1 cellular context compared by ENCODE assay signal in the genomic region with DNA sequence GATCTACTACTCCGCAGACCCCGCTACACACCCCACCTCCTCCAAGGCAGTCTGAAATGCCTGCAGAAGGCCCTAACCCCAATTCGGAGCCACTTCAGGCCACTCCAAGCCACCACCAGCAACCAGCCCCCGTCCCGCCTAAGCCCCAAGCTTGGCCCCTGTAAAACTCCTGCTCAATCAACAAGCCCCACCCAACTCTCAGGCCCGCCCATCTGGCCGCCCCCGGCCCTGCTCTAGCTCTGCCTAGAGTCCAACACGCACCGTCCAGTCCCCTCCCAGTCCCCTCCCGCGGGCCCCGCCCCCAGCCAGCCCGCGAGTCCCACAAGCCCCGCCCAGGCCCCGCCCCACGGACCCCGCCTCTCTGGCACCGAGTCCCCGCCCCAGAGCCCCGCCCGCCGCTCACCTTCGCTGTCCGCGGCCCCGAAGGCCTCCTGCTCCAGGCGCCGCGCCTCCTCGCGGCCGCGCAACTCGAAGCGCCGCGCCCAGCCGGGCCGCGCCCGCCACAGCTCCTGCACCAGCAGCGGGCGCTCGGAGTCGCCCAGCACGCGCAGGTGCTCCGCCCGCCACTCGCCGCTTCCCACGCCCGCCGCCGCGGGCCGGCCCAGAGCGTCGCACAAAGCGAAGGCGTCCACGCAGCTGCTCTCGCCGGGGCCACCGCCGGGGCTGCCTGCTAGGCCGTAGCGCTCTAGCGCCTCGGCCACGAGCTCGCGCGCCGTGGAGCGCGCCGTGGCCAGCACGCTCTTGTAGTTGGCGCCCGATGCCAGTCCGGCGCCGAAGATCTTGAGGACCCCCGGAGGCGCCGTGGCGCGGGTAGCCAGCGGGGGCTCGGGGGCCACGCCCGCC.
A peak's percentile ranks its signal among the peaks of the same experiment; 100 is the strongest.
TF ChIP-seq lines count a peak whose summit lies in the region.

No MANE protein-coding gene starts in this region.

TF ChIP-seq in HepG2, 621 proteins besides CTCF, POLR2A, EP300 and RAD21 (continued from another document and continues in another):
- TF ChIP-seq, protein P1, sequence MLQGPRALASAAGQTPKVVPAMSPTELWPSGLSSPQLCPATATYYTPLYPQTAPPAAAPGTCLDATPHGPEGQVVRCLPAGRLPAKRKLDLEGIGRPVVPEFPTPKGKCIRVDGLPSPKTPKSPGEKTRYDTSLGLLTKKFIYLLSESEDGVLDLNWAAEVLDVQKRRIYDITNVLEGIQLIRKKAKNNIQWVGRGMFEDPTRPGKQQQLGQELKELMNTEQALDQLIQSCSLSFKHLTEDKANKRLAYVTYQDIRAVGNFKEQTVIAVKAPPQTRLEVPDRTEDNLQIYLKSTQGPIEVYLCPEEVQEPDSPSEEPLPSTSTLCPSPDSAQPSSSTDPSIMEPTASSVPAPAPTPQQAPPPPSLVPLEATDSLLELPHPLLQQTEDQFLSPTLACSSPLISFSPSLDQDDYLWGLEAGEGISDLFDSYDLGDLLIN (CRISPR knock-in tag; IDR thresholded peaks at IDR 0.05; ENCODE audit: borderline replicate concordance) = no peak
- TF ChIP-seq, protein P2, sequence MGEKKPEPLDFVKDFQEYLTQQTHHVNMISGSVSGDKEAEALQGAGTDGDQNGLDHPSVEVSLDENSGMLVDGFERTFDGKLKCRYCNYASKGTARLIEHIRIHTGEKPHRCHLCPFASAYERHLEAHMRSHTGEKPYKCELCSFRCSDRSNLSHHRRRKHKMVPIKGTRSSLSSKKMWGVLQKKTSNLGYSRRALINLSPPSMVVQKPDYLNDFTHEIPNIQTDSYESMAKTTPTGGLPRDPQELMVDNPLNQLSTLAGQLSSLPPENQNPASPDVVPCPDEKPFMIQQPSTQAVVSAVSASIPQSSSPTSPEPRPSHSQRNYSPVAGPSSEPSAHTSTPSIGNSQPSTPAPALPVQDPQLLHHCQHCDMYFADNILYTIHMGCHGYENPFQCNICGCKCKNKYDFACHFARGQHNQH (CRISPR knock-in tag; IDR thresholded peaks at IDR 0.05) = 0 out of 2 replicates have a peak, but pooled peaks have one; percentile 32
- TF ChIP-seq SRY (CRISPR knock-in tag; IDR thresholded peaks at IDR 0.05) = peak; percentile 83; the same call in 1 of the 2 replicates
- TF ChIP-seq TCF7L2 (IDR thresholded peaks at IDR 0.05; ENCODE audit: low read depth, low read length) = no peak
- TF ChIP-seq MAFF (IDR thresholded peaks at IDR 0.05; ENCODE audit: low read depth, low read length) = no peak
- TF ChIP-seq, protein P3, sequence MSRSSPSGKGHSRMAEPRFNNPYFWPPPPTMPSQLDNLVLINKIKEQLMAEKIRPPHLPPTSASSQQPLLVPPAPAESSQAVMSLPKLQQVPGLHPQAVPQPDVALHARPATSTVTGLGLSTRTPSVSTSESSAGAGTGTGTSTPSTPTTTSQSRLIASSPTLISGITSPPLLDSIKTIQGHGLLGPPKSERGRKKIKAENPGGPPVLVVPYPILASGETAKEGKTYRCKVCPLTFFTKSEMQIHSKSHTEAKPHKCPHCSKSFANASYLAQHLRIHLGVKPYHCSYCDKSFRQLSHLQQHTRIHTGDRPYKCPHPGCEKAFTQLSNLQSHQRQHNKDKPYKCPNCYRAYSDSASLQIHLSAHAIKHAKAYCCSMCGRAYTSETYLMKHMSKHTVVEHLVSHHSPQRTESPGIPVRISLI (CRISPR knock-in tag; IDR thresholded peaks at IDR 0.05; ENCODE audit: borderline replicate concordance) = no peak
- no peak for TF ChIP-seq ZNF792 (CRISPR knock-in tag; IDR thresholded peaks at IDR 0.05)
- no peak for TF ChIP-seq CREM (IDR thresholded peaks at IDR 0.05)
- TF ChIP-seq CREM (CRISPR knock-in tag; IDR thresholded peaks at IDR 0.05) = no peak
- TF ChIP-seq ZZZ3 (CRISPR knock-in tag; IDR thresholded peaks at IDR 0.05; ENCODE audit: borderline replicate concordance) = no peak
- TF ChIP-seq NFATC3 (CRISPR knock-in tag; IDR thresholded peaks at IDR 0.05) = no peak
- TF ChIP-seq ZNF143 (CRISPR knock-in tag; IDR thresholded peaks at IDR 0.05) = no peak
- TF ChIP-seq ZFP90 (CRISPR knock-in tag; IDR thresholded peaks at IDR 0.05; ENCODE audit: borderline replicate concordance) = no peak; the same call in none of the 2 replicates
- no peak for TF ChIP-seq KDM2A (CRISPR knock-in tag; IDR thresholded peaks at IDR 0.05; ENCODE audit: borderline replicate concordance, low read depth)
- TF ChIP-seq, protein P4, sequence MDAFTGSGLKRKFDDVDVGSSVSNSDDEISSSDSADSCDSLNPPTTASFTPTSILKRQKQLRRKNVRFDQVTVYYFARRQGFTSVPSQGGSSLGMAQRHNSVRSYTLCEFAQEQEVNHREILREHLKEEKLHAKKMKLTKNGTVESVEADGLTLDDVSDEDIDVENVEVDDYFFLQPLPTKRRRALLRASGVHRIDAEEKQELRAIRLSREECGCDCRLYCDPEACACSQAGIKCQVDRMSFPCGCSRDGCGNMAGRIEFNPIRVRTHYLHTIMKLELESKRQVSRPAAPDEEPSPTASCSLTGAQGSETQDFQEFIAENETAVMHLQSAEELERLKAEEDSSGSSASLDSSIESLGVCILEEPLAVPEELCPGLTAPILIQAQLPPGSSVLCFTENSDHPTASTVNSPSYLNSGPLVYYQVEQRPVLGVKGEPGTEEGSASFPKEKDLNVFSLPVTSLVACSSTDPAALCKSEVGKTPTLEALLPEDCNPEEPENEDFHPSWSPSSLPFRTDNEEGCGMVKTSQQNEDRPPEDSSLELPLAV (CRISPR knock-in tag; conservative IDR thresholded peaks at IDR 0.05; ENCODE audit: low read depth) = no peak; the same call in 1 of the 2 replicates
- TF ChIP-seq ZFP82 (CRISPR knock-in tag; IDR thresholded peaks at IDR 0.05; ENCODE audit: borderline replicate concordance) = no peak; the same call in none of the 2 replicates
- no peak for TF ChIP-seq GABPA (IDR thresholded peaks at IDR 0.05; ENCODE audit: low read depth, low read length)
- no peak for TF ChIP-seq GABPA (CRISPR knock-in tag; IDR thresholded peaks at IDR 0.05; ENCODE audit: low read depth)
- no peak for TF ChIP-seq ZFAT (CRISPR knock-in tag; conservative IDR thresholded peaks at IDR 0.05)
- TF ChIP-seq, protein P5, sequence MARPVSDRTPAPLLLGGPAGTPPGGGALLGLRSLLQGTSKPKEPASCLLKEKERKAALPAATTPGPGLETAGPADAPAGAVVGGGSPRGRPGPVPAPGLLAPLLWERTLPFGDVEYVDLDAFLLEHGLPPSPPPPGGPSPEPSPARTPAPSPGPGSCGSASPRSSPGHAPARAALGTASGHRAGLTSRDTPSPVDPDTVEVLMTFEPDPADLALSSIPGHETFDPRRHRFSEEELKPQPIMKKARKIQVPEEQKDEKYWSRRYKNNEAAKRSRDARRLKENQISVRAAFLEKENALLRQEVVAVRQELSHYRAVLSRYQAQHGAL (CRISPR knock-in tag; IDR thresholded peaks at IDR 0.05; ENCODE audit: not compliant biosample characterization) = no peak
- TF ChIP-seq, protein P6, sequence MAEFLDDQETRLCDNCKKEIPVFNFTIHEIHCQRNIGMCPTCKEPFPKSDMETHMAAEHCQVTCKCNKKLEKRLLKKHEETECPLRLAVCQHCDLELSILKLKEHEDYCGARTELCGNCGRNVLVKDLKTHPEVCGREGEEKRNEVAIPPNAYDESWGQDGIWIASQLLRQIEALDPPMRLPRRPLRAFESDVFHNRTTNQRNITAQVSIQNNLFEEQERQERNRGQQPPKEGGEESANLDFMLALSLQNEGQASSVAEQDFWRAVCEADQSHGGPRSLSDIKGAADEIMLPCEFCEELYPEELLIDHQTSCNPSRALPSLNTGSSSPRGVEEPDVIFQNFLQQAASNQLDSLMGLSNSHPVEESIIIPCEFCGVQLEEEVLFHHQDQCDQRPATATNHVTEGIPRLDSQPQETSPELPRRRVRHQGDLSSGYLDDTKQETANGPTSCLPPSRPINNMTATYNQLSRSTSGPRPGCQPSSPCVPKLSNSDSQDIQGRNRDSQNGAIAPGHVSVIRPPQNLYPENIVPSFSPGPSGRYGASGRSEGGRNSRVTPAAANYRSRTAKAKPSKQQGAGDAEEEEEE (CRISPR knock-in tag; IDR thresholded peaks at IDR 0.05; ENCODE audit: borderline replicate concordance) = no peak
- no peak for TF ChIP-seq ZNF34 (CRISPR knock-in tag; IDR thresholded peaks at IDR 0.05; ENCODE audit: borderline replicate concordance)
- no peak for TF ChIP-seq SOX5 (CRISPR knock-in tag; IDR thresholded peaks at IDR 0.05; ENCODE audit: borderline replicate concordance)
- no peak for TF ChIP-seq ZNF205 (CRISPR knock-in tag; IDR thresholded peaks at IDR 0.05)
- peak; percentile 76 for TF ChIP-seq ZFY (CRISPR knock-in tag; IDR thresholded peaks at IDR 0.05)
- TF ChIP-seq ZNF773 (CRISPR knock-in tag; IDR thresholded peaks at IDR 0.05; ENCODE audit: borderline replicate concordance) = no peak; the same call in 1 of the 2 replicates
- TF ChIP-seq NKX3-1 (CRISPR knock-in tag; IDR thresholded peaks at IDR 0.05) = no peak
- no peak for TF ChIP-seq ZNF781 (CRISPR knock-in tag; IDR thresholded peaks at IDR 0.05; ENCODE audit: borderline replicate concordance, not compliant biosample characterization)
- TF ChIP-seq, protein P7, sequence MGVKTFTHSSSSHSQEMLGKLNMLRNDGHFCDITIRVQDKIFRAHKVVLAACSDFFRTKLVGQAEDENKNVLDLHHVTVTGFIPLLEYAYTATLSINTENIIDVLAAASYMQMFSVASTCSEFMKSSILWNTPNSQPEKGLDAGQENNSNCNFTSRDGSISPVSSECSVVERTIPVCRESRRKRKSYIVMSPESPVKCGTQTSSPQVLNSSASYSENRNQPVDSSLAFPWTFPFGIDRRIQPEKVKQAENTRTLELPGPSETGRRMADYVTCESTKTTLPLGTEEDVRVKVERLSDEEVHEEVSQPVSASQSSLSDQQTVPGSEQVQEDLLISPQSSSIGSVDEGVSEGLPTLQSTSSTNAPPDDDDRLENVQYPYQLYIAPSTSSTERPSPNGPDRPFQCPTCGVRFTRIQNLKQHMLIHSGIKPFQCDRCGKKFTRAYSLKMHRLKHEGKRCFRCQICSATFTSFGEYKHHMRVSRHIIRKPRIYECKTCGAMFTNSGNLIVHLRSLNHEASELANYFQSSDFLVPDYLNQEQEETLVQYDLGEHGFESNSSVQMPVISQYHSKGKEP (CRISPR knock-in tag; IDR thresholded peaks at IDR 0.05) = no peak
- TF ChIP-seq SP2 (CRISPR knock-in tag; IDR thresholded peaks at IDR 0.05) = no peak
- TF ChIP-seq, protein P8, sequence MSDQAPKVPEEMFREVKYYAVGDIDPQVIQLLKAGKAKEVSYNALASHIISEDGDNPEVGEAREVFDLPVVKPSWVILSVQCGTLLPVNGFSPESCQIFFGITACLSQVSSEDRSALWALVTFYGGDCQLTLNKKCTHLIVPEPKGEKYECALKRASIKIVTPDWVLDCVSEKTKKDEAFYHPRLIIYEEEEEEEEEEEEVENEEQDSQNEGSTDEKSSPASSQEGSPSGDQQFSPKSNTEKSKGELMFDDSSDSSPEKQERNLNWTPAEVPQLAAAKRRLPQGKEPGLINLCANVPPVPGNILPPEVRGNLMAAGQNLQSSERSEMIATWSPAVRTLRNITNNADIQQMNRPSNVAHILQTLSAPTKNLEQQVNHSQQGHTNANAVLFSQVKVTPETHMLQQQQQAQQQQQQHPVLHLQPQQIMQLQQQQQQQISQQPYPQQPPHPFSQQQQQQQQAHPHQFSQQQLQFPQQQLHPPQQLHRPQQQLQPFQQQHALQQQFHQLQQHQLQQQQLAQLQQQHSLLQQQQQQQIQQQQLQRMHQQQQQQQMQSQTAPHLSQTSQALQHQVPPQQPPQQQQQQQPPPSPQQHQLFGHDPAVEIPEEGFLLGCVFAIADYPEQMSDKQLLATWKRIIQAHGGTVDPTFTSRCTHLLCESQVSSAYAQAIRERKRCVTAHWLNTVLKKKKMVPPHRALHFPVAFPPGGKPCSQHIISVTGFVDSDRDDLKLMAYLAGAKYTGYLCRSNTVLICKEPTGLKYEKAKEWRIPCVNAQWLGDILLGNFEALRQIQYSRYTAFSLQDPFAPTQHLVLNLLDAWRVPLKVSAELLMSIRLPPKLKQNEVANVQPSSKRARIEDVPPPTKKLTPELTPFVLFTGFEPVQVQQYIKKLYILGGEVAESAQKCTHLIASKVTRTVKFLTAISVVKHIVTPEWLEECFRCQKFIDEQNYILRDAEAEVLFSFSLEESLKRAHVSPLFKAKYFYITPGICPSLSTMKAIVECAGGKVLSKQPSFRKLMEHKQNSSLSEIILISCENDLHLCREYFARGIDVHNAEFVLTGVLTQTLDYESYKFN (CRISPR knock-in tag; conservative IDR thresholded peaks at IDR 0.05) = peak; percentile 56
- TF ChIP-seq HOXA9 (CRISPR knock-in tag; IDR thresholded peaks at IDR 0.05; ENCODE audit: borderline replicate concordance) = 0 out of 2 replicates have a peak, but pooled peaks have one; percentile 22
- TF ChIP-seq JUND (CRISPR knock-in tag; IDR thresholded peaks at IDR 0.05) = no peak
- TF ChIP-seq MAFK (conservative IDR thresholded peaks at IDR 0.05 in 1 of 2, IDR thresholded peaks at IDR 0.05 in 1 of 2; ENCODE audit: low read length in 2 of 2) = no peak
- peak; percentile 85 for TF ChIP-seq MAZ (IDR thresholded peaks at IDR 0.05; ENCODE audit: borderline replicate concordance, low read depth, low read length)
- peak; percentile 96 for TF ChIP-seq MAZ (CRISPR knock-in tag; IDR thresholded peaks at IDR 0.05; ENCODE audit: low read depth)
- peak; percentile 90 for TF ChIP-seq ZNF563 (CRISPR knock-in tag; IDR thresholded peaks at IDR 0.05)
- no peak for TF ChIP-seq SOX13 (IDR thresholded peaks at IDR 0.05)
- TF ChIP-seq SOX13 (CRISPR knock-in tag; conservative IDR thresholded peaks at IDR 0.05 in 1 of 2, IDR thresholded peaks at IDR 0.05 in 1 of 2) = no peak; a peak in 1 of 4 replicates
- TF ChIP-seq ZNF432 (CRISPR knock-in tag; IDR thresholded peaks at IDR 0.05; ENCODE audit: borderline replicate concordance) = no peak
- TF ChIP-seq RXRA (CRISPR knock-in tag; IDR thresholded peaks at IDR 0.05) = no peak
- no peak for TF ChIP-seq GLI4 (CRISPR knock-in tag; IDR thresholded peaks at IDR 0.05; ENCODE audit: borderline replicate concordance)
- no peak for TF ChIP-seq KAT8 (CRISPR knock-in tag; IDR thresholded peaks at IDR 0.05)
- TF ChIP-seq, protein P9, sequence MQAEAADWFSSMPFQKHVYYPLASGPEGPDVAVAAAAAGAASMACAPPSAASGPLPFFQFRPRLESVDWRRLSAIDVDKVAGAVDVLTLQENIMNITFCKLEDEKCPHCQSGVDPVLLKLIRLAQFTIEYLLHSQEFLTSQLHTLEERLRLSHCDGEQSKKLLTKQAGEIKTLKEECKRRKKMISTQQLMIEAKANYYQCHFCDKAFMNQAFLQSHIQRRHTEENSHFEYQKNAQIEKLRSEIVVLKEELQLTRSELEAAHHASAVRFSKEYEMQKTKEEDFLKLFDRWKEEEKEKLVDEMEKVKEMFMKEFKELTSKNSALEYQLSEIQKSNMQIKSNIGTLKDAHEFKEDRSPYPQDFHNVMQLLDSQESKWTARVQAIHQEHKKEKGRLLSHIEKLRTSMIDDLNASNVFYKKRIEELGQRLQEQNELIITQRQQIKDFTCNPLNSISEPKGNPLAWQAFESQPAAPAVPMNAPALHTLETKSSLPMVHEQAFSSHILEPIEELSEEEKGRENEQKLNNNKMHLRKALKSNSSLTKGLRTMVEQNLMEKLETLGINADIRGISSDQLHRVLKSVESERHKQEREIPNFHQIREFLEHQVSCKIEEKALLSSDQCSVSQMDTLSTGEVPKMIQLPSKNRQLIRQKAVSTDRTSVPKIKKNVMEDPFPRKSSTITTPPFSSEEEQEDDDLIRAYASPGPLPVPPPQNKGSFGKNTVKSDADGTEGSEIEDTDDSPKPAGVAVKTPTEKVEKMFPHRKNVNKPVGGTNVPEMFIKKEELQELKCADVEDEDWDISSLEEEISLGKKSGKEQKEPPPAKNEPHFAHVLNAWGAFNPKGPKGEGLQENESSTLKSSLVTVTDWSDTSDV (CRISPR knock-in tag; IDR thresholded peaks at IDR 0.05) = no peak
- no peak for TF ChIP-seq XRCC5 (optimal IDR thresholded peaks at IDR 0.05; ENCODE audit: low read length)
- TF ChIP-seq ZNF136 (CRISPR knock-in tag; IDR thresholded peaks at IDR 0.05; ENCODE audit: low read depth) = no peak
